In the genomic region with DNA sequence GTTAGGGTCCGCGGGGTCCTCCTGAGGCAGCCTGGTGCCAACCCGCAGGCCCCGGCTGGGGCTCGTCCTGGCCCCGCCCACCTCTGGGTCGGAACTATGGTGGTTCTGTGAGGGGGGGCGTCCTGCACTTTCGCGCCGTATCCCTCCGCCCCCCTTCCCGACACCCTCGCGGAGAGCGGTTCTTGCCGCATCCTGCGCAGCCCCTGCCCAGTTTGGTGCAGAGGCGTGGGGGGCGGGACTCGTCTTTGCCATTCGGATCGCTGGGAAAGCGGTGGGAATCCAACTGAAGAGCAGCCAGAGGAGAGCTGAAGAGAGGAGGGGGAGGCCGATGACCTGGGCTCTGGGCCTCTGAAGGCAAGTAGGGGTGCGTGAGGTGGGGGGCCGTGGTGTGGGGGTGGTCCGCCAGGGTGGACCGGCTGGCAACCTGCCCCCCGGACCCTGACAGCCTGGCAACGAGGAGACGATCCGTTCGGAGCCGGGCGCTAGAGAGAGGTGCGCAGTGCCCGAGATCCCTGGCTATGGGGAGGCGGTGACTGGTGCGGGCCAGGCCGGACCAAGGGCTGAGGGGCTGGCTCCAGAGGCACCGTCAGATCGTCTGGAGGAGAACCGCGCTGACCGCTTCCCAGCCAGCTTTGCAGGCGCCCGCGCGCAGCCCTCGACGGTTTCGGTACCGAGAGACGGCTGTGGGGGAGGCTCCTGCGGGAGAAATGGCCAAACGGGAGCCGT, we compare ENCODE assay signal across 8 cellular contexts. TPM values are rescaled to one million over a fixed set of nuclear protein-coding genes. Genes with fewer than 3 reads are reported as not detected.
DNase-seq lines count a peak whose midpoint lies in the region; ATAC-seq and TF ChIP-seq lines count a peak whose summit lies in the region.

A gene with protein sequence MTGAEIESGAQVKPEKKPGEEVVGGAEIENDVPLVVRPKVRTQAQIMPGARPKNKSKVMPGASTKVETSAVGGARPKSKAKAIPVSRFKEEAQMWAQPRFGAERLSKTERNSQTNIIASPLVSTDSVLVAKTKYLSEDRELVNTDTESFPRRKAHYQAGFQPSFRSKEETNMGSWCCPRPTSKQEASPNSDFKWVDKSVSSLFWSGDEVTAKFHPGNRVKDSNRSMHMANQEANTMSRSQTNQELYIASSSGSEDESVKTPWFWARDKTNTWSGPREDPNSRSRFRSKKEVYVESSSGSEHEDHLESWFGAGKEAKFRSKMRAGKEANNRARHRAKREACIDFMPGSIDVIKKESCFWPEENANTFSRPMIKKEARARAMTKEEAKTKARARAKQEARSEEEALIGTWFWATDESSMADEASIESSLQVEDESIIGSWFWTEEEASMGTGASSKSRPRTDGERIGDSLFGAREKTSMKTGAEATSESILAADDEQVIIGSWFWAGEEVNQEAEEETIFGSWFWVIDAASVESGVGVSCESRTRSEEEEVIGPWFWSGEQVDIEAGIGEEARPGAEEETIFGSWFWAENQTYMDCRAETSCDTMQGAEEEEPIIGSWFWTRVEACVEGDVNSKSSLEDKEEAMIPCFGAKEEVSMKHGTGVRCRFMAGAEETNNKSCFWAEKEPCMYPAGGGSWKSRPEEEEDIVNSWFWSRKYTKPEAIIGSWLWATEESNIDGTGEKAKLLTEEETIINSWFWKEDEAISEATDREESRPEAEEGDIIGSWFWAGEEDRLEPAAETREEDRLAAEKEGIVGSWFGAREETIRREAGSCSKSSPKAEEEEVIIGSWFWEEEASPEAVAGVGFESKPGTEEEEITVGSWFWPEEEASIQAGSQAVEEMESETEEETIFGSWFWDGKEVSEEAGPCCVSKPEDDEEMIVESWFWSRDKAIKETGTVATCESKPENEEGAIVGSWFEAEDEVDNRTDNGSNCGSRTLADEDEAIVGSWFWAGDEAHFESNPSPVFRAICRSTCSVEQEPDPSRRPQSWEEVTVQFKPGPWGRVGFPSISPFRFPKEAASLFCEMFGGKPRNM (N-terminal part only) (plus strand): TSS at position 242 of the 726 bp plus-strand sequence. CDS start 2,431 bp downstream, outside the sequence.

- no peaks in the 10 kb centered on the region for H3K9me3 Mint-ChIP-seq in CD4-positive, CD25-positive, alpha-beta regulatory T cell
- H3K9me3 Mint-ChIP-seq in activated CD4-positive, alpha-beta memory T cell treated with anti-CD3 and anti-CD28 coated beads for 36 hours, result no peaks in the 10 kb centered on the region

- peak; percentile 60 to 64 for ATAC-seq in CD4-positive, CD25-positive, alpha-beta regulatory T cell (ENCODE audit: low read depth in 2 of 2)
- ATAC-seq in HG03521 (IDR thresholded peaks at IDR 0.05; ENCODE audit: unreplicated experiment) (peak; percentile 32), lung (ENCODE audit: insufficient read depth, low FRiP score) (peak; percentile 58)

- H3K27me3 Mint-ChIP-seq in CD4-positive, CD25-positive, alpha-beta regulatory T cell, result no peaks in the 10 kb centered on the region
- H3K27me3 Mint-ChIP-seq in activated CD4-positive, alpha-beta memory T cell treated with anti-CD3 and anti-CD28 coated beads for 36 hours, result no peaks in the 10 kb centered on the region

- DNase-seq in CD4-positive, CD25-positive, alpha-beta regulatory T cell, result peak; percentile 20 to 69 (median 54)
- DNase-seq in activated CD4-positive, alpha-beta memory T cell treated with anti-CD3 and anti-CD28 coated beads for 36 hours, result peak; percentile 55
- DNase-seq in lung (ENCODE audit: low spot score), result no peak
- peak; percentile 14 for DNase-seq in stimulated activated CD8-positive, alpha-beta memory T cell treated with anti-CD3 and anti-CD28 coated beads, Interleukin-12 subunit alpha, Interleukin-12 subunit beta, amount 100 ng/mL, for 24 hours (ENCODE audit: extremely low read depth)
- no peak for DNase-seq in NCI-H187 treated with DMSO at 0.1 percent for 48 hours (lab: John Stamatoyannopoulos, UW)
- no peak for DNase-seq in DMS53 treated with DMSO at 0.1 percent for 48 hours (lab: John Stamatoyannopoulos, UW; ENCODE audit: unreplicated experiment)

- WGBS in ectodermal cell, 2 experiments, result 1% methylated on average over 58 of the region's 58 CpGs
- WGBS in lung, 2 donors, result 0 to 39% methylated on average over 22 to 58 of the region's 58 CpGs

- intact Hi-C loops in activated CD4-positive, alpha-beta memory T cell treated with anti-CD3 and anti-CD28 coated beads for 36 hours (cut with micrococcal nuclease), result loop anchor here (5.0 to 10.0 kb wide), 5 partner anchors 61 to 1247 kb away; a partner anchor contains a TSS

- POLR2A ChIA-PET in activated CD4-positive, alpha-beta memory T cell treated with anti-CD3 and anti-CD28 coated beads for 36 hours (lab: Charles Lee), result no interaction called here

- TF ChIP-seq CTCF in lung (IDR thresholded peaks at IDR 0.05; ENCODE audit: control extremely low read depth, extremely low read depth), result no peak

- H3K36me3 ChIP-seq in CD4-positive, CD25-positive, alpha-beta regulatory T cell (ENCODE audit: control insufficient read depth, insufficient read depth, low read length), result no peaks in the 10 kb centered on the region
- H3K36me3 ChIP-seq in ectodermal cell (ENCODE audit: control insufficient read depth, insufficient read depth, low read length) (no peaks in the 10 kb centered on the region), lung (ENCODE audit: control insufficient read depth in 2 of 2, insufficient read depth in 2 of 2, low read length in 2 of 2) (no peaks in the 10 kb centered on the region)

- H3K36me3 Mint-ChIP-seq in CD4-positive, CD25-positive, alpha-beta regulatory T cell, result peaks cover 22% of the 10 kb centered on the region
- peaks cover 3% of the 10 kb centered on the region for H3K36me3 Mint-ChIP-seq in activated CD4-positive, alpha-beta memory T cell treated with anti-CD3 and anti-CD28 coated beads for 36 hours

- peaks cover 7% of the 10 kb centered on the region for H3K4me1 ChIP-seq in CD4-positive, CD25-positive, alpha-beta regulatory T cell (ENCODE audit: control insufficient read depth, insufficient read depth, low read length, poor library complexity, severe bottlenecking)
- no peaks in the 10 kb centered on the region for H3K4me1 ChIP-seq in ectodermal cell (ENCODE audit: control insufficient read depth, insufficient read depth, low read length)
- H3K4me1 ChIP-seq in lung (ENCODE audit: control insufficient read depth in 2 of 2, insufficient read depth in 2 of 2, low read length in 2 of 2), result no peaks in the 10 kb centered on the region

- CTCF ChIA-PET in activated CD4-positive, alpha-beta memory T cell treated with anti-CD3 and anti-CD28 coated beads for 36 hours (lab: Charles Lee), result no interaction called here

- peak within 1 kb of the TSS; percentile 61 for H3K27ac ChIP-seq in CD4-positive, CD25-positive, alpha-beta regulatory T cell (ENCODE audit: insufficient read depth, low read length, poor library complexity, severe bottlenecking)
- H3K27ac ChIP-seq in ectodermal cell (ENCODE audit: insufficient read depth, low read depth, low read length, poor library complexity, severe bottlenecking) (no peak within 1 kb of the TSS), lung (ENCODE audit: low read depth in 1 of 2, low read length in 1 of 2) (peak within 1 kb of the TSS; percentile 11 to 44)

- peak within 1 kb of the TSS; percentile 96 to 98 (median 96) for H3K27ac Mint-ChIP-seq in CD4-positive, CD25-positive, alpha-beta regulatory T cell
- peak within 1 kb of the TSS; percentile 82 for H3K27ac Mint-ChIP-seq in activated CD4-positive, alpha-beta memory T cell treated with anti-CD3 and anti-CD28 coated beads for 36 hours

- peak within 1 kb of the TSS; percentile 92 to 98 (median 94) for H3K4me3 Mint-ChIP-seq in CD4-positive, CD25-positive, alpha-beta regulatory T cell
- peak within 1 kb of the TSS; percentile 90 for H3K4me3 Mint-ChIP-seq in activated CD4-positive, alpha-beta memory T cell treated with anti-CD3 and anti-CD28 coated beads for 36 hours

- no peaks in the 10 kb centered on the region for H3K9me3 ChIP-seq in CD4-positive, CD25-positive, alpha-beta regulatory T cell (ENCODE audit: control insufficient read depth in 2 of 2, low read length in 2 of 2)
- no peaks in the 10 kb centered on the region for H3K9me3 ChIP-seq in ectodermal cell (ENCODE audit: control insufficient read depth, low read length)
- H3K9me3 ChIP-seq in lung (ENCODE audit: control insufficient read depth in 2 of 2, insufficient read depth in 1 of 2, low read length in 1 of 2), result no peaks in the 10 kb centered on the region

- H3K4me3 ChIP-seq in CD4-positive, CD25-positive, alpha-beta regulatory T cell (ENCODE audit: low read depth, low read length), result peak within 1 kb of the TSS; percentile 72
- H3K4me3 ChIP-seq in ectodermal cell (ENCODE audit: insufficient read depth, low read depth, low read length), result peak within 1 kb of the TSS; percentile 46
- peak within 1 kb of the TSS; percentile 40 for H3K4me3 ChIP-seq in lung

- H3K27me3 ChIP-seq in CD4-positive, CD25-positive, alpha-beta regulatory T cell (ENCODE audit: control insufficient read depth, insufficient read depth, low read length), result no peaks in the 10 kb centered on the region
- H3K27me3 ChIP-seq in ectodermal cell (ENCODE audit: control insufficient read depth, insufficient read depth, low read length, poor library complexity, severe bottlenecking) (no peaks in the 10 kb centered on the region), lung (ENCODE audit: control insufficient read depth, insufficient read depth) (no peaks in the 10 kb centered on the region)

- peaks cover 6 to 34% (median 18%) of the 10 kb centered on the region in 4 donors for H3K4me1 Mint-ChIP-seq in CD4-positive, CD25-positive, alpha-beta regulatory T cell
- peaks cover 16% of the 10 kb centered on the region for H3K4me1 Mint-ChIP-seq in activated CD4-positive, alpha-beta memory T cell treated with anti-CD3 and anti-CD28 coated beads for 36 hours (ENCODE audit: low read depth)

RNA-seq across cellular contexts. Expression of the gene that starts here (rescaled TPM):
- 27.0 TPM for total RNA-seq in CD4-positive, CD25-positive, alpha-beta regulatory T cell
- polyA plus RNA-seq in CD4-positive, CD25-positive, alpha-beta regulatory T cell, result 1 to 10 TPM; 2.5 to 6.9 (median 4.0) TPM
- 1 to 10 TPM; 4.0 to 4.1 TPM for total RNA-seq in activated CD4-positive, alpha-beta memory T cell treated with anti-CD3 and anti-CD28 coated beads for 36 hours
- polyA plus RNA-seq in ectodermal cell (2013, experiment 1 of 4), result 3.6 TPM
- 6.0 TPM for polyA plus RNA-seq in ectodermal cell (2013, experiment 2 of 4)
- polyA plus RNA-seq in ectodermal cell (2013, experiment 3 of 4), result 3.4 TPM
- polyA plus RNA-seq in ectodermal cell (2013, experiment 4 of 4), result 3.7 TPM
- total RNA-seq in lung, result 10 to 100 TPM in 1 of 2 donors, 1 to 10 TPM in 1; 3.1 to 18.1 TPM
- polyA plus RNA-seq in lung, result 1 to 10 TPM in 1 of 2 donors, under 1 TPM in 1; 0.74 to 2.4 TPM

Comparison
In these comparisons a context has a peak if more than half of its experiments do, and no peak if none do; other contexts are left out.
1. DNase-seq: peak in CD4-positive, CD25-positive, alpha-beta regulatory T cell (3 of 3), activated CD4-positive, alpha-beta memory T cell treated with anti-CD3 and anti-CD28 coated beads for 36 hours (single experiment) and stimulated activated CD8-positive, alpha-beta memory T cell treated with anti-CD3 and anti-CD28 coated beads, Interleukin-12 subunit alpha, Interleukin-12 subunit beta, amount 100 ng/mL, for 24 hours (single experiment); none in lung (single experiment), NCI-H187 treated with DMSO at 0.1 percent for 48 hours (single experiment) and DMS53 treated with DMSO at 0.1 percent for 48 hours (single experiment).
2. Peak in every context shown above with its lines, with median percentiles within 50 percentile points of each other: ATAC-seq and H3K4me3 ChIP-seq.